24 cellular contexts compared by ENCODE assay signal in genomic region chr14:81062380-81062779, GRCh38.
"Had no signal": no experiment of that assay in that cellular context is flagged by ENCODE, and none has a peak within 500 bp of the region (broad histone marks: within the 10 kb centered on the region; RNA-seq: fewer than 3 reads in every experiment).

No MANE protein-coding gene starts in this region.

- H3K27ac ChIP-seq: adrenal gland, colonic mucosa, VCaP had no signal

- H3K27me3 ChIP-seq: adrenal gland, colonic mucosa had no signal

- DNase-seq: activated B cell treated with CpG ODN at 0.5 μM for 24 hours; activated CD4-positive, alpha-beta T cell treated with anti-CD3 and anti-CD28 coated beads for 4 hours; activated CD4-positive, alpha-beta T cell treated with anti-CD3 and anti-CD28 coated beads, Interleukin-2, amount 50 U/mL, for 1 hour; activated CD4-positive, CD25-positive, alpha-beta regulatory T cell treated with anti-CD3 and anti-CD28 coated beads, Interleukin-2, amount 50 U/mL, for 72 hours; activated CD8-positive, alpha-beta memory T cell treated with anti-CD3 and anti-CD28 coated beads, Interleukin-2, amount 50 U/mL, for 4 hours; activated T-cell treated with anti-CD3 and anti-CD28 coated beads for 4 hours; activated T-cell treated with anti-CD3 and anti-CD28 coated beads, Interleukin-2, amount 50 U/mL, for 4 hours; central memory CD4-positive, alpha-beta T cell; colonic mucosa; NCI-H1105; NCI-H1417 treated with DMSO at 0.1 percent for 48 hours; NCI-H187 treated with DMSO at 0.1 percent for 48 hours; NCI-H2081; Right ventricle myocardium superior; SW 1271; T-helper 9 cell had no signal

- H3K4me3 Mint-ChIP-seq: activated B cell treated with CpG ODN at 0.5 μM for 24 hours; activated CD4-positive, alpha-beta memory T cell treated with anti-CD3 and anti-CD28 coated beads for 36 hours; activated naive CD4-positive, alpha-beta T cell treated with anti-CD3 and anti-CD28 coated beads for 36 hours; activated T-cell treated with anti-CD3 and anti-CD28 coated beads, Interleukin-2, amount 50 U/mL, for 4 hours; activated T-helper 1 cell treated with anti-CD3 and anti-CD28 coated beads, Interleukin-12 subunit alpha, Interleukin-12 subunit beta, Interleukin-2, Interleukin-4 antibody, amounts not matched to agents 30 ng/mL and 10 ng/mL and 1 ng/mL, durations not matched to agents 14 hours and 24 hours and 36 hours; brain had no signal

- H3K9me3 Mint-ChIP-seq: activated B cell treated with CpG ODN at 0.5 μM for 24 hours; activated CD4-positive, alpha-beta memory T cell treated with anti-CD3 and anti-CD28 coated beads for 36 hours; activated naive CD4-positive, alpha-beta T cell treated with anti-CD3 and anti-CD28 coated beads for 36 hours; activated naive CD4-positive, alpha-beta T cell treated with anti-CD3 and anti-CD28 coated beads, Interleukin-2, amount 50 U/mL, for 72 hours; activated T-cell treated with anti-CD3 and anti-CD28 coated beads, Interleukin-2, amount 50 U/mL, for 4 hours; activated T-helper 1 cell treated with anti-CD3 and anti-CD28 coated beads, Interleukin-12 subunit alpha, Interleukin-12 subunit beta, Interleukin-2, Interleukin-4 antibody, amounts not matched to agents 30 ng/mL and 10 ng/mL and 1 ng/mL, durations not matched to agents 14 hours and 24 hours and 36 hours; brain had no signal

- H3K4me3 ChIP-seq: adrenal gland, colonic mucosa had no signal

- H3K27ac Mint-ChIP-seq: activated B cell treated with CpG ODN at 0.5 μM for 24 hours; activated CD4-positive, alpha-beta memory T cell treated with anti-CD3 and anti-CD28 coated beads for 36 hours; activated naive CD4-positive, alpha-beta T cell treated with anti-CD3 and anti-CD28 coated beads for 36 hours; activated naive CD4-positive, alpha-beta T cell treated with anti-CD3 and anti-CD28 coated beads, Interleukin-2, amount 50 U/mL, for 72 hours; activated T-helper 1 cell treated with anti-CD3 and anti-CD28 coated beads, Interleukin-12 subunit alpha, Interleukin-12 subunit beta, Interleukin-2, Interleukin-4 antibody, amounts not matched to agents 30 ng/mL and 10 ng/mL and 1 ng/mL, durations not matched to agents 14 hours and 24 hours and 36 hours; brain had no signal

- H3K27me3 Mint-ChIP-seq: brain had no signal

- H3K4me1 ChIP-seq: adrenal gland, colonic mucosa had no signal

- H3K36me3 ChIP-seq: adrenal gland, colonic mucosa had no signal

- H3K36me3 Mint-ChIP-seq: activated CD4-positive, alpha-beta memory T cell treated with anti-CD3 and anti-CD28 coated beads for 36 hours; activated naive CD4-positive, alpha-beta T cell treated with anti-CD3 and anti-CD28 coated beads, Interleukin-2, amount 50 U/mL, for 72 hours; brain had no signal

- H3K4me1 Mint-ChIP-seq: activated B cell treated with CpG ODN at 0.5 μM for 24 hours, brain had no signal

- FAIRE-seq: astrocyte had no signal

- H3K9me3 ChIP-seq: adrenal gland, colonic mucosa had no signal
